ENCODE assay signal across 13 cellular contexts in genomic region chr6:52769398-52769797, GRCh38. TPM values are rescaled to one million over a fixed set of nuclear protein-coding genes. Genes with fewer than 3 reads are reported as not detected.
"Had no signal": no experiment of that assay in that cellular context is flagged by ENCODE, and none has a peak within 500 bp of the region (broad histone marks: within the 10 kb centered on the region; RNA-seq: fewer than 3 reads in every experiment).

No MANE protein-coding gene starts in this region.

RNA-seq across cellular contexts. Expression of gene GSTA2, which starts 6.1 kb away (rescaled TPM):
- total RNA-seq: activated B cell treated with CpG ODN at 0.5 μM for 24 hours; activated CD4-positive, alpha-beta T cell treated with anti-CD3 and anti-CD28 coated beads for 36 hours; activated naive CD4-positive, alpha-beta T cell treated with anti-CD3 and anti-CD28 coated beads, Interleukin-2, amount 50 U/mL, for 72 hours; activated T-helper 17 cell treated with anti-CD3 and anti-CD28 coated beads, Interleukin-2, amount 50 U/mL, for 72 hours; dermis microvascular lymphatic vessel endothelial cell; esophagus muscularis mucosa; glomerular endothelial cell; kidney epithelial cell; mesenteric fat pad; naive thymus-derived CD8-positive, alpha-beta T cell; omental fat pad; sciatic nerve; temporal lobe had no signal
- polyA plus RNA-seq: naive thymus-derived CD8-positive, alpha-beta T cell had no signal

RNA-seq across cellular contexts. Expression of gene GSTA1, which starts 34.2 kb away (rescaled TPM):
- total RNA-seq: activated B cell treated with CpG ODN at 0.5 μM for 24 hours; activated CD4-positive, alpha-beta T cell treated with anti-CD3 and anti-CD28 coated beads for 36 hours; activated naive CD4-positive, alpha-beta T cell treated with anti-CD3 and anti-CD28 coated beads, Interleukin-2, amount 50 U/mL, for 72 hours; activated T-helper 17 cell treated with anti-CD3 and anti-CD28 coated beads, Interleukin-2, amount 50 U/mL, for 72 hours; dermis microvascular lymphatic vessel endothelial cell; esophagus muscularis mucosa; glomerular endothelial cell; kidney epithelial cell; naive thymus-derived CD8-positive, alpha-beta T cell; omental fat pad; temporal lobe had no signal
- polyA plus RNA-seq: naive thymus-derived CD8-positive, alpha-beta T cell had no signal
